ENCODE assay signal across 22 cellular contexts in genomic region chr13:106755542-106755941, GRCh38.
DNase-seq lines count a peak whose midpoint lies in the region; ATAC-seq, FAIRE-seq and TF ChIP-seq lines count a peak whose summit lies in the region.
"Had no signal": no experiment of that assay in that cellular context is flagged by ENCODE, and none has a peak within 500 bp of the region (broad histone marks: within the 10 kb centered on the region; RNA-seq: fewer than 3 reads in every experiment).

No MANE protein-coding gene starts in this region.

- H2AK5ac ChIP-seq in neuronal stem cell (ENCODE audit: low read depth, low read length), result no peak overlapping the region

- no peak for DNase-seq in H54 (ENCODE audit: insufficient read length, low spot score)
- DNase-seq in astrocyte of the hippocampus (ENCODE audit: low read depth, low spot score), result peak; percentile 18
- DNase-seq in kidney tubule cell (ENCODE audit: low spot score), result peak; percentile 79
- DNase-seq in neuronal stem cell (ENCODE audit: low spot score), result no peak
- no peak for DNase-seq in activated CD4-positive, alpha-beta T cell treated with anti-CD3 and anti-CD28 coated beads, Interleukin-2, amount 50 U/mL, for 4 hours
- DNase-seq in NCI-H526 (lab: John Stamatoyannopoulos, UW), result no peak
- no peak for DNase-seq in CD8-positive, alpha-beta T cell
- DNase-seq: AML-193; CD4-positive, CD25-positive, alpha-beta regulatory T cell; DND-41; GF-D8; GOT3; HFFc6; MG63; NCI-H1092 treated with DMSO at 0.1 percent for 48 hours; NCI-H187 treated with DMSO at 0.1 percent for 48 hours; NCI-H2171; NCI-H446 treated with DMSO at 0.1 percent for 48 hours; NCI-H82 had no signal

- H3K4me1 ChIP-seq in neuronal stem cell (ENCODE audit: control insufficient read depth in 2 of 2, insufficient read depth in 1 of 2, low read depth in 1 of 2, low read length in 2 of 2), result peaks cover 12 to 44% of the 10 kb centered on the region in 2 donors
- no peaks in the 10 kb centered on the region for H3K4me1 ChIP-seq in CD8-positive, alpha-beta T cell (ENCODE audit: insufficient read depth, low read length)

- no peaks in the 10 kb centered on the region for H3K79me1 ChIP-seq in neuronal stem cell (ENCODE audit: low read depth, low read length)

- H2BK5ac ChIP-seq in neuronal stem cell (ENCODE audit: low read length), result no peak overlapping the region

- H3K4me1 Mint-ChIP-seq in CD8-positive, alpha-beta T cell (ENCODE audit: low read depth), result peaks cover 2% of the 10 kb centered on the region
- H3K4me1 Mint-ChIP-seq: CD4-positive, CD25-positive, alpha-beta regulatory T cell had no signal

- H2BK15ac ChIP-seq in neuronal stem cell (ENCODE audit: low read length), result no peak overlapping the region

- H4K8ac ChIP-seq in neuronal stem cell (ENCODE audit: low read depth, low read length), result no peak overlapping the region

- H3K4ac ChIP-seq in neuronal stem cell (ENCODE audit: low read length), result no peak overlapping the region

- no peak for TF ChIP-seq CTCF in CD8-positive, alpha-beta T cell (IDR thresholded peaks at IDR 0.05)

- CTCF ChIA-PET in CD8-positive, alpha-beta T cell (lab: Charles Lee), result no interaction called here

- peaks cover 5% of the 10 kb centered on the region for H3K27me3 Mint-ChIP-seq in CD8-positive, alpha-beta T cell (ENCODE audit: low read depth)
- H3K27me3 Mint-ChIP-seq: CD4-positive, CD25-positive, alpha-beta regulatory T cell had no signal

- FAIRE-seq in H54 (lab: Jason Lieb, UNC), result peak; percentile 36
- FAIRE-seq: HepG2 had no signal

- no CpG with 5 or more reads among the region's 9 CpGs for WGBS in neuronal stem cell (ENCODE audit: extremely low coverage in 2 of 2, insufficient read length in 2 of 2, insufficient replicate concordance in 1 of 2), 2 donors

- no peak overlapping the region for H3K27ac ChIP-seq in neuronal stem cell (replicated peaks; ENCODE audit: low read length)
- no peak overlapping the region for H3K27ac ChIP-seq in CD8-positive, alpha-beta T cell (ENCODE audit: low read depth, low read length)
- H3K27ac ChIP-seq: KMS-11 had no signal

- POLR2A ChIA-PET in CD8-positive, alpha-beta T cell (lab: Charles Lee), result no interaction called here

- H3K9me3 Mint-ChIP-seq in CD8-positive, alpha-beta T cell, result no peaks in the 10 kb centered on the region

- no peak overlapping the region for H3K4me3 Mint-ChIP-seq in CD8-positive, alpha-beta T cell
- H3K4me3 Mint-ChIP-seq: CD4-positive, CD25-positive, alpha-beta regulatory T cell; HFFc6 had no signal

- no peak overlapping the region for H2BK120ac ChIP-seq in neuronal stem cell (ENCODE audit: low read depth, low read length)

- no peak overlapping the region for H3K4me2 ChIP-seq in neuronal stem cell (ENCODE audit: insufficient read depth, low read length, poor library complexity, severe bottlenecking)
- H3K4me2 ChIP-seq: KMS-11 had no signal

- H3K36me3 ChIP-seq in neuronal stem cell (replicated peaks in 1 of 2; ENCODE audit: control insufficient read depth in 2 of 2, insufficient read depth in 2 of 2, low read length in 2 of 2), result no peaks in the 10 kb centered on the region
- H3K36me3 ChIP-seq in CD8-positive, alpha-beta T cell (ENCODE audit: insufficient read depth, low read length), result no peaks in the 10 kb centered on the region
- H3K36me3 ChIP-seq: MG63 had no signal

- H2AFZ ChIP-seq in neuronal stem cell (ENCODE audit: low read length), result peak overlapping the region; percentile 5

- no peak overlapping the region for H4K91ac ChIP-seq in neuronal stem cell (ENCODE audit: low read depth, low read length, poor library complexity)

- no peak overlapping the region for H3K4me3 ChIP-seq in neuronal stem cell (ENCODE audit: low read length in 2 of 2)
- H3K4me3 ChIP-seq in CD8-positive, alpha-beta T cell (ENCODE audit: low read depth, low read length), result no peak overlapping the region
- H3K4me3 ChIP-seq: MG63 had no signal

- H3K27me3 ChIP-seq in neuronal stem cell (ENCODE audit: control insufficient read depth in 3 of 3, insufficient read depth in 3 of 3, low read depth in 1 of 3, low read length in 3 of 3), result no peaks in the 10 kb centered on the region
- H3K27me3 ChIP-seq in CD8-positive, alpha-beta T cell (ENCODE audit: insufficient read depth, low read length), result no peaks in the 10 kb centered on the region
- H3K27me3 ChIP-seq: MG63 had no signal

- ATAC-seq in CD8-positive, alpha-beta T cell, result no peak
- ATAC-seq: HepG2, Right ventricle myocardium inferior had no signal

- TF ChIP-seq POLR2A in H54 (IDR thresholded peaks at IDR 0.05; ENCODE audit: low read depth, low read length), result no peak

- H3K9me3 ChIP-seq in neuronal stem cell (replicated peaks in 1 of 2; ENCODE audit: control insufficient read depth in 2 of 2, insufficient read depth in 1 of 2, low read depth in 1 of 2, low read length in 2 of 2), result peaks cover 0 to 11% of the 10 kb centered on the region in 2 donors
- H3K9me3 ChIP-seq in CD8-positive, alpha-beta T cell (ENCODE audit: low read length), result no peaks in the 10 kb centered on the region
- H3K9me3 ChIP-seq: MG63 had no signal

- H3K36me3 Mint-ChIP-seq in CD8-positive, alpha-beta T cell, result no peaks in the 10 kb centered on the region
- H3K36me3 Mint-ChIP-seq: CD4-positive, CD25-positive, alpha-beta regulatory T cell had no signal

- no peak overlapping the region for H3K14ac ChIP-seq in neuronal stem cell (ENCODE audit: low read length)

- no peak overlapping the region for H2BK12ac ChIP-seq in neuronal stem cell (ENCODE audit: low read length)

- intact Hi-C loops in CD8-positive, alpha-beta T cell (cut with DNase I, micrococcal nuclease), result no loop called here

- no peak overlapping the region for H3K23ac ChIP-seq in neuronal stem cell (ENCODE audit: low read depth, low read length, poor library complexity)

- H3K18ac ChIP-seq in neuronal stem cell (ENCODE audit: low read length), result no peak overlapping the region

- no peak overlapping the region for H3K9ac ChIP-seq in neuronal stem cell (ENCODE audit: low read depth, low read length, poor library complexity)
- H3K9ac ChIP-seq: KMS-11 had no signal

- H3K27ac Mint-ChIP-seq in CD8-positive, alpha-beta T cell, result no peak overlapping the region
- H3K27ac Mint-ChIP-seq: CD4-positive, CD25-positive, alpha-beta regulatory T cell; HFFc6 had no signal

Comparison
In these comparisons a context has a peak if more than half of its experiments do, and no peak if none do; other contexts are left out.
1. DNase-seq: peak in astrocyte of the hippocampus (single experiment) and kidney tubule cell (single experiment); none in H54 (single experiment), neuronal stem cell (single experiment), activated CD4-positive, alpha-beta T cell treated with anti-CD3 and anti-CD28 coated beads, Interleukin-2, amount 50 U/mL, for 4 hours (0 of 2), NCI-H526 (0 of 2) and CD8-positive, alpha-beta T cell (0 of 7).